25 cellular contexts compared by ENCODE assay signal in genomic region chr1:94875794-94876193, GRCh38. TPM values are rescaled to one million over a fixed set of nuclear protein-coding genes. Genes with fewer than 3 reads are reported as not detected.
DNase-seq lines count a peak whose midpoint lies in the region; ATAC-seq and TF ChIP-seq lines count a peak whose summit lies in the region.
"Had no signal": no experiment of that assay in that cellular context is flagged by ENCODE, and none has a peak within 500 bp of the region (broad histone marks: within the 10 kb centered on the region; RNA-seq: fewer than 3 reads in every experiment).

No MANE protein-coding gene starts in this region.

- no peak overlapping the region for H3K9ac ChIP-seq in smooth muscle cell (ENCODE audit: low read depth)

- H3K27ac ChIP-seq in RWPE1 (peak overlapping the region; percentile 72), epithelial cell of prostate (peak overlapping the region; percentile 94), smooth muscle cell (ENCODE audit: low read depth) (peak overlapping the region; percentile 60)
- H3K27ac ChIP-seq: ovary, stomach had no signal

- H3K27me3 ChIP-seq in smooth muscle cell (ENCODE audit: low read depth), result no peaks in the 10 kb centered on the region
- H3K27me3 ChIP-seq: ovary, stomach had no signal

- H3F3A ChIP-seq in smooth muscle cell (ENCODE audit: low read depth), result no peaks in the 10 kb centered on the region

- peak; percentile 57 for DNase-seq in HPDE6-E6E7 (ENCODE audit: extremely low spot score)
- DNase-seq in RWPE1 (ENCODE audit: low spot score), result peak; percentile 19
- DNase-seq in epithelial cell of prostate (ENCODE audit: low read depth, low spot score), result peak; percentile 79
- no peak for DNase-seq in smooth muscle cell (lab: John Stamatoyannopoulos, UW; ENCODE audit: unreplicated experiment)
- no peak for DNase-seq in DMS 273 treated with DMSO at 0.1 percent for 48 hours (lab: John Stamatoyannopoulos, UW)
- no peak for DNase-seq in NAMALWA (ENCODE audit: low spot score)
- DNase-seq: activated CD4-positive, alpha-beta T cell treated with anti-CD3 and anti-CD28 coated beads, Interleukin-2, amount 10 ng/mL, durations not matched to agents 7 days and 5 days; aorta; C1 segment of cervical spinal cord; central memory CD4-positive, alpha-beta T cell; DMS79 treated with DMSO at 0.1 percent for 48 hours; GF-D8; glutamatergic neuron; islet precursor cell; NCI-H2029 treated with DMSO at 0.1 percent for 48 hours; NCI-H2227 treated with DMSO at 0.1 percent for 48 hours; nephron progenitor cell; ovary; stimulated activated CD4-positive, alpha-beta T cell treated with anti-CD3 and anti-CD28 coated beads, Interleukin-2, amount 100 ng/mL, for 24 hours; stomach; trophoblast cell had no signal

- TF ChIP-seq CTCF in RWPE1 (conservative IDR thresholded peaks at IDR 0.05; ENCODE audit: low read depth), result no peak
- no peak for TF ChIP-seq CTCF in smooth muscle cell (IDR thresholded peaks at IDR 0.05; ENCODE audit: borderline replicate concordance, insufficient read depth, poor library complexity, severe bottlenecking)

- no peaks in the 10 kb centered on the region for H4K20me1 ChIP-seq in smooth muscle cell (ENCODE audit: low read depth)

- WGBS in smooth muscle cell (ENCODE audit: low lambda C conversion rate), result 83% methylated on average over 4 of the region's 4 CpGs

- ATAC-seq in GM21526 (IDR thresholded peaks at IDR 0.05; ENCODE audit: low FRiP score, unreplicated experiment), result no peak
- ATAC-seq: HCT116, K562 had no signal

- H3K9me3 ChIP-seq in smooth muscle cell (replicated peaks; ENCODE audit: low read depth), result no peaks in the 10 kb centered on the region
- H3K9me3 ChIP-seq: ovary, stomach had no signal

- H3K4me3 ChIP-seq in smooth muscle cell, result no peak overlapping the region
- H3K4me3 ChIP-seq: K562, ovary, stomach had no signal

- CTCF ChIA-PET in RWPE1 (lab: Yijun Ruan, JAX), result interaction anchor here (1.4 kb wide), 1 partner anchor 166 kb away, joined by 4 read pairs; no protein-coding TSS in a partner anchor

- H3K79me2 ChIP-seq in smooth muscle cell (ENCODE audit: low read depth), result no peaks in the 10 kb centered on the region

- no peaks in the 10 kb centered on the region for H3K36me3 ChIP-seq in smooth muscle cell (ENCODE audit: low read depth)
- H3K36me3 ChIP-seq: ovary had no signal

- POLR2A ChIA-PET in RWPE1 (lab: Yijun Ruan, JAX; ENCODE audit: low non-redundant PET), result interaction anchor here (0.6 kb wide), 1 partner anchor 186 kb away, joined by 6 read pairs; no protein-coding TSS in a partner anchor

- H3K4me1 ChIP-seq in smooth muscle cell (ENCODE audit: low read depth), result no peaks in the 10 kb centered on the region

- H3K4me2 ChIP-seq in smooth muscle cell, result peak overlapping the region; percentile 4

- no peak overlapping the region for H2AFZ ChIP-seq in smooth muscle cell (ENCODE audit: low read depth)

RNA-seq across cellular contexts. Expression of gene CNN3, which starts 51.1 kb away (rescaled TPM):
- 467 and 525 TPM in 2 replicates for total RNA-seq in smooth muscle cell
- 545 and 633 TPM in 2 replicates for polyA plus RNA-seq in smooth muscle cell

RNA-seq across cellular contexts. Expression of gene SLC44A3, which starts 55.6 kb away (rescaled TPM):
- 3.3 and 10.0 TPM in 2 replicates for total RNA-seq in smooth muscle cell
- 3.2 and 4.4 TPM in 2 replicates for polyA plus RNA-seq in smooth muscle cell
- total RNA-seq: activated naive CD4-positive, alpha-beta T cell treated with anti-CD3 and anti-CD28 coated beads, Interleukin-2, amount 50 U/mL, for 72 hours; K562 had no signal
- polyA plus RNA-seq: K562 had no signal

Comparison
In these comparisons a context has a peak if more than half of its experiments do, and no peak if none do; other contexts are left out.
1. DNase-seq: peak in HPDE6-E6E7 (single experiment), RWPE1 (single experiment) and epithelial cell of prostate (single experiment); none in smooth muscle cell (single experiment), DMS 273 treated with DMSO at 0.1 percent for 48 hours (single experiment) and NAMALWA (single experiment).
2. Peak in every context shown above with its lines, with median percentiles within 50 percentile points of each other: H3K27ac ChIP-seq.